9 cellular contexts compared by ENCODE assay signal in the genomic region with DNA sequence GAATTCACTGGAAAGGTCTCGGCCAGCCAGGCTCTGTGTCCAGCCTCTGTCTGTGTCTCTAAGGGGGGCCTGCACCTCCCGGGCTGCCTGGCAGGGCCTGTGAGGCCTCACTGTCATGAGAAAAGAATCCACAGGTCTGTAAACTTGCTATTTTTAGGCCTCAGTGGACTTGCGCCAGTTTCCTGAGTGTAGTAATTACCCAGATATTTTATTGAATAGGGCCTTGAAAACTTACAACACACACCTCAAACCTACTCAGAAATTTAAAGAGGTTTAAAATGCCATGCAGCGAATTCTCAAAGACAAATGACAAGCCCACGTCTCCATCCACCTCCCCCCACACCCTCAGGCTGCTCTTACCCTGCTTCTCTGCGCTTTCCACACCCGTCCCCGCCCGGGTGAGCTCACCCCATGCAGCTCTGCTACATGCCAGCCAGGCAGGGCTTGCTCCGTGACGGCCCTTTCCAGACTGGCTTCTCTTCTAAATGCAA. TPM values are rescaled to one million over a fixed set of nuclear protein-coding genes. Genes with fewer than 3 reads are reported as not detected.
A peak's percentile ranks its signal among the peaks of the same experiment; 100 is the strongest.
DNase-seq lines count a peak whose midpoint lies in the region; ATAC-seq, FAIRE-seq and TF ChIP-seq lines count a peak whose summit lies in the region.
"Had no signal": no experiment of that assay in that cellular context is flagged by ENCODE, and none has a peak within 500 bp of the region (broad histone marks: within the 10 kb centered on the region; RNA-seq: fewer than 3 reads in every experiment).

No MANE protein-coding gene starts in this region.

- H3K9me3 ChIP-seq in esophagus squamous epithelium (no peaks in the 10 kb centered on the region), Peyer's patch (no peaks in the 10 kb centered on the region)

- intact Hi-C loops in esophagus squamous epithelium (cut with DNase I) = no loop called here

- FAIRE-seq in GM12892 (lab: Jason Lieb, UNC) = no peak

- H3K36me3 ChIP-seq in esophagus squamous epithelium (no peaks in the 10 kb centered on the region), Peyer's patch (no peaks in the 10 kb centered on the region)

- peaks cover 0 to 16% (median 0%) of the 10 kb centered on the region in 4 donors for H3K27me3 ChIP-seq in esophagus squamous epithelium
- no peaks in the 10 kb centered on the region for H3K27me3 ChIP-seq in Peyer's patch

- H3K4me3 ChIP-seq in AG10803 (ENCODE audit: low read length) (no peak overlapping the region), esophagus squamous epithelium (no peak overlapping the region), Peyer's patch (no peak overlapping the region)

- DNase-seq in AG10803 (ENCODE audit: low read depth) (peak; percentile 90), RPMI7951 (ENCODE audit: low read depth) (peak; percentile 91), esophagus squamous epithelium (lab: John Stamatoyannopoulos, UW) (no peak), omental fat pad (ENCODE audit: low spot score) (no peak), GM12892 (ENCODE audit: insufficient read length) (no peak), Peyer's patch (no peak), T-helper 1 cell (no peak), activated gamma-delta T cell (lab: John Stamatoyannopoulos, UW) (no peak)
- DNase-seq: Karpas-422 had no signal

- H3K27ac ChIP-seq in esophagus squamous epithelium (peak overlapping the region; percentile 40 to 82 (median 76)), Peyer's patch (peak overlapping the region in 2 of 4 donors; percentile 5 to 61)

- H3K4me1 ChIP-seq in esophagus squamous epithelium = peaks cover 10 to 25% (median 14%) of the 10 kb centered on the region in 3 donors
- H3K4me1 ChIP-seq in Peyer's patch = no peaks in the 10 kb centered on the region

- 33 to 39% methylated on average over 9 to 11 of the region's 11 CpGs for WGBS in esophagus squamous epithelium, 2 donors

- TF ChIP-seq POLR2A in esophagus squamous epithelium (IDR thresholded peaks at IDR 0.05) = no peak
- TF ChIP-seq POLR2A in GM12892 (IDR thresholded peaks at IDR 0.05; ENCODE audit: low read depth, low read length) = no peak
- TF ChIP-seq POLR2A in Peyer's patch (IDR thresholded peaks at IDR 0.05) = no peak

- TF ChIP-seq CTCF in AG10803 (conservative IDR thresholded peaks at IDR 0.05; ENCODE audit: low read length) (no peak), esophagus squamous epithelium (IDR thresholded peaks at IDR 0.05) (no peak), omental fat pad (IDR thresholded peaks at IDR 0.05) (no peak), Peyer's patch (IDR thresholded peaks at IDR 0.05) (no peak)

- peak; percentile 93 for ATAC-seq in omental fat pad (ENCODE audit: low FRiP score)

RNA-seq across cellular contexts. Expression of a gene that starts 8.8 kb away (rescaled TPM):
- total RNA-seq in RPMI7951 (2014; rRNA removed; shearing (Covaris generic)) = 5.5 and 6.0 TPM in 2 replicates
- total RNA-seq in esophagus squamous epithelium = 10 to 100 TPM in 2 of 4 donors, 1 to 10 TPM in 2; 8.0 to 30.7 (median 17.9) TPM
- 10 to 100 TPM; 25.1 to 40.1 (median 31.1) TPM for total RNA-seq in omental fat pad
- polyA plus RNA-seq in GM12892 (2012; ENCODE audit: missing spikeins) = 18.4 TPM
- 10 to 100 TPM; 28.0 to 71.8 (median 44.5) TPM for total RNA-seq in Peyer's patch

Comparison
In these comparisons a context has a peak if more than half of its experiments do, and no peak if none do; other contexts are left out.
1. DNase-seq: peak in AG10803 (single experiment) and RPMI7951 (single experiment); none in esophagus squamous epithelium (single experiment), omental fat pad (single experiment), GM12892 (single experiment), Peyer's patch (0 of 3), T-helper 1 cell (0 of 5) and activated gamma-delta T cell (single experiment).